In the genomic region with DNA sequence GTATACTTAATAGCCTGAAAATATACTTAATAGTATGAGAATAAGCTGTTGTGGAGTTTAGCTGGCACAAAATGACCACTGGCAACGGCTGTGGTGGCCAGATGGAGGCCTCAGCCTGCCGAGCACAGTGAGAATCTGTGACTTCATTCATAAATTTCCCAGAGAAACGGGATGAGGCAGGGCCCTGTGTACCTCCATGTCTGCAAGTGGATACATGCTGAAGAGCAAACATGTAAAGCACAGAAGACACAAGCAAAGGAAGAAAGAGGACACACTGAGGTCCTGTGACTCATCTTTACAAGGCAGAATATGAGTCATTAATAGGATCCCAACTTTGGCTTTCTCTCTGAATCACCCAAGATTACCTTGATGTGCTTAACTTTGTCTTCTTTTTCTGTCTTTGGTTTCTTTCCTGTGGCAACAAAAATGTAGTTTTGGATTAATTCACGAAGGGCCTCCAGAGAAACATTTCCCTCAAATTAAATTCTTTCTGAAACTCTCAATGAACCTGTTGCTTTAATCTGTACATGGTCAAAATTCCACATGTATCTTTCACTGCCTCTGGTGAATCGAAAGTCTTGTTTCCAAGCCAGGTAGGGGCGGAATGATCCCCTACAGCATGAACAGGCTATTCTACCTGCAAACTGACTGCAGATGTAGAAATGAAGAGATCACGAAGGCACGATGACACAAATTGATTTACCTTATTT, we compare ENCODE assay signal across 8 cellular contexts. TPM values are rescaled to one million over a fixed set of nuclear protein-coding genes. Genes with fewer than 3 reads are reported as not detected.
DNase-seq lines count a peak whose midpoint lies in the region; ATAC-seq and TF ChIP-seq lines count a peak whose summit lies in the region.

No MANE protein-coding gene starts in this region.

- H3K27ac Mint-ChIP-seq in GM23338: no peak overlapping the region

- peaks cover 10% of the 10 kb centered on the region for H3K9me3 Mint-ChIP-seq in GM23338

- H4K20me1 ChIP-seq in osteoblast (ENCODE audit: insufficient read depth, low read length) (peaks cover 6% of the 10 kb centered on the region), GM23338 (replicated peaks; ENCODE audit: insufficient read depth) (peaks cover 6% of the 10 kb centered on the region; the same call in 1 of the 2 replicates)

- peaks cover 14% of the 10 kb centered on the region for H3K4me1 Mint-ChIP-seq in GM23338

- in situ Hi-C loops in SK-MEL-5 (cut with HindIII; ENCODE audit: low pct_unique_long_range_greater_than_20kb, low sequenced_read_pairs): no loop called here

- H2AFZ ChIP-seq in osteoblast (ENCODE audit: low read length) (peak overlapping the region; percentile 50), GM23338 (no peak overlapping the region)

- DNase-seq in AG04449 (ENCODE audit: low read depth, low spot score) (peak; percentile 47), SK-MEL-5 (ENCODE audit: low read depth, low spot score) (peak; percentile 63), epithelial cell of proximal tubule (ENCODE audit: low read depth) (peak; percentile 33), osteoblast (ENCODE audit: insufficient read length, low spot score, missing footprints) (no peak), COR-L47 (lab: John Stamatoyannopoulos, UW) (no peak), GM23338 (ENCODE audit: low spot score) (no peak)

- H3K36me3 ChIP-seq in osteoblast (ENCODE audit: insufficient read depth, low read length) (peaks cover 40% of the 10 kb centered on the region), GM23338 (ENCODE audit: insufficient read depth) (peaks cover 27% of the 10 kb centered on the region)

- TF ChIP-seq CTCF in AG04449 (IDR thresholded peaks at IDR 0.05; ENCODE audit: insufficient read depth, low read length, missing control alignments): no peak
- TF ChIP-seq CTCF in epithelial cell of proximal tubule (conservative IDR thresholded peaks at IDR 0.05; ENCODE audit: low read depth, low read length): no peak
- no peak for TF ChIP-seq CTCF in osteoblast (IDR thresholded peaks at IDR 0.05; ENCODE audit: extremely low read depth, low read depth, low read length)
- no peak for TF ChIP-seq CTCF in GM23338 (conservative IDR thresholded peaks at IDR 0.05; ENCODE audit: low read depth in 2 of 2)

- CTCF ChIA-PET in AG04449 (lab: Yijun Ruan, JAX): no interaction called here

- peaks cover 19% of the 10 kb centered on the region for H3K4me1 ChIP-seq in osteoblast (ENCODE audit: insufficient read depth, low read length)
- H3K4me1 ChIP-seq in GM23338 (ENCODE audit: insufficient read depth): peaks cover 3% of the 10 kb centered on the region; the same call in 1 of the 2 replicates

- POLR2A ChIA-PET in AG04449 (lab: Yijun Ruan, JAX): no interaction called here

- peaks cover 1% of the 10 kb centered on the region for H3K27me3 Mint-ChIP-seq in GM23338 (ENCODE audit: insufficient read depth, low read depth, poor library complexity)

- H3K27ac ChIP-seq in osteoblast (ENCODE audit: low read depth, low read length): peak overlapping the region; percentile 82
- H3K27ac ChIP-seq in GM23338 (ENCODE audit: low read depth): no peak overlapping the region

- no peak overlapping the region for H3K4me3 Mint-ChIP-seq in GM23338

- H3K27me3 ChIP-seq in osteoblast (ENCODE audit: insufficient read depth, low read length) (no peaks in the 10 kb centered on the region), GM23338 (ENCODE audit: insufficient read depth) (no peaks in the 10 kb centered on the region)

- no peaks in the 10 kb centered on the region for H3K9me2 ChIP-seq in GM23338 (ENCODE audit: insufficient read depth)

- H3F3A ChIP-seq in GM23338 (replicated peaks; ENCODE audit: low read depth): no peaks in the 10 kb centered on the region

- H3K4me2 ChIP-seq in osteoblast (ENCODE audit: insufficient read depth, low read length) (peak overlapping the region; percentile 89), GM23338 (no peak overlapping the region)

- no peak overlapping the region for H3K4me3 ChIP-seq in AG04449 (ENCODE audit: low read depth, low read length)
- H3K4me3 ChIP-seq in epithelial cell of proximal tubule (ENCODE audit: low read depth, low read length): no peak overlapping the region
- no peak overlapping the region for H3K4me3 ChIP-seq in osteoblast (ENCODE audit: insufficient read depth, low read length)
- H3K4me3 ChIP-seq in GM23338: no peak overlapping the region

- peaks cover 40% of the 10 kb centered on the region for H3K36me3 Mint-ChIP-seq in GM23338 (ENCODE audit: low read depth)

- ATAC-seq in GM18861 (IDR thresholded peaks at IDR 0.05; ENCODE audit: unreplicated experiment) (peak; percentile 63), HG03103 (IDR thresholded peaks at IDR 0.05; ENCODE audit: low read depth, unreplicated experiment) (peak; percentile 52), GM23338 (no peak)

- peaks cover 24% of the 10 kb centered on the region for H3K79me2 ChIP-seq in osteoblast (ENCODE audit: insufficient read depth, low read length)
- H3K79me2 ChIP-seq in GM23338 (replicated peaks; ENCODE audit: insufficient read depth): peaks cover 19% of the 10 kb centered on the region

- no peaks in the 10 kb centered on the region for H3K9me3 ChIP-seq in osteoblast (ENCODE audit: low read depth, low read length)

TF ChIP-seq in GM23338, 12 proteins besides CTCF, POLR2A, EP300 and RAD21 (continues in another document):
- TF ChIP-seq CREB1 (CRISPR knock-in tag; IDR thresholded peaks at IDR 0.05; ENCODE audit: low read depth) (no peak), ZNF331 (CRISPR knock-in tag; IDR thresholded peaks at IDR 0.05; ENCODE audit: low read depth) (no peak), ZNF114 (CRISPR knock-in tag; IDR thresholded peaks at IDR 0.05) (no peak), NANOG (IDR thresholded peaks at IDR 0.05; ENCODE audit: borderline replicate concordance) (no peak), JUNB (IDR thresholded peaks at IDR 0.05; ENCODE audit: unreplicated experiment) (no peak), STAT1 (IDR thresholded peaks at IDR 0.05; ENCODE audit: unreplicated experiment) (no peak), EZH2 (IDR thresholded peaks at IDR 0.05; ENCODE audit: low read depth, unreplicated experiment) (no peak)
- TF ChIP-seq, protein P1, sequence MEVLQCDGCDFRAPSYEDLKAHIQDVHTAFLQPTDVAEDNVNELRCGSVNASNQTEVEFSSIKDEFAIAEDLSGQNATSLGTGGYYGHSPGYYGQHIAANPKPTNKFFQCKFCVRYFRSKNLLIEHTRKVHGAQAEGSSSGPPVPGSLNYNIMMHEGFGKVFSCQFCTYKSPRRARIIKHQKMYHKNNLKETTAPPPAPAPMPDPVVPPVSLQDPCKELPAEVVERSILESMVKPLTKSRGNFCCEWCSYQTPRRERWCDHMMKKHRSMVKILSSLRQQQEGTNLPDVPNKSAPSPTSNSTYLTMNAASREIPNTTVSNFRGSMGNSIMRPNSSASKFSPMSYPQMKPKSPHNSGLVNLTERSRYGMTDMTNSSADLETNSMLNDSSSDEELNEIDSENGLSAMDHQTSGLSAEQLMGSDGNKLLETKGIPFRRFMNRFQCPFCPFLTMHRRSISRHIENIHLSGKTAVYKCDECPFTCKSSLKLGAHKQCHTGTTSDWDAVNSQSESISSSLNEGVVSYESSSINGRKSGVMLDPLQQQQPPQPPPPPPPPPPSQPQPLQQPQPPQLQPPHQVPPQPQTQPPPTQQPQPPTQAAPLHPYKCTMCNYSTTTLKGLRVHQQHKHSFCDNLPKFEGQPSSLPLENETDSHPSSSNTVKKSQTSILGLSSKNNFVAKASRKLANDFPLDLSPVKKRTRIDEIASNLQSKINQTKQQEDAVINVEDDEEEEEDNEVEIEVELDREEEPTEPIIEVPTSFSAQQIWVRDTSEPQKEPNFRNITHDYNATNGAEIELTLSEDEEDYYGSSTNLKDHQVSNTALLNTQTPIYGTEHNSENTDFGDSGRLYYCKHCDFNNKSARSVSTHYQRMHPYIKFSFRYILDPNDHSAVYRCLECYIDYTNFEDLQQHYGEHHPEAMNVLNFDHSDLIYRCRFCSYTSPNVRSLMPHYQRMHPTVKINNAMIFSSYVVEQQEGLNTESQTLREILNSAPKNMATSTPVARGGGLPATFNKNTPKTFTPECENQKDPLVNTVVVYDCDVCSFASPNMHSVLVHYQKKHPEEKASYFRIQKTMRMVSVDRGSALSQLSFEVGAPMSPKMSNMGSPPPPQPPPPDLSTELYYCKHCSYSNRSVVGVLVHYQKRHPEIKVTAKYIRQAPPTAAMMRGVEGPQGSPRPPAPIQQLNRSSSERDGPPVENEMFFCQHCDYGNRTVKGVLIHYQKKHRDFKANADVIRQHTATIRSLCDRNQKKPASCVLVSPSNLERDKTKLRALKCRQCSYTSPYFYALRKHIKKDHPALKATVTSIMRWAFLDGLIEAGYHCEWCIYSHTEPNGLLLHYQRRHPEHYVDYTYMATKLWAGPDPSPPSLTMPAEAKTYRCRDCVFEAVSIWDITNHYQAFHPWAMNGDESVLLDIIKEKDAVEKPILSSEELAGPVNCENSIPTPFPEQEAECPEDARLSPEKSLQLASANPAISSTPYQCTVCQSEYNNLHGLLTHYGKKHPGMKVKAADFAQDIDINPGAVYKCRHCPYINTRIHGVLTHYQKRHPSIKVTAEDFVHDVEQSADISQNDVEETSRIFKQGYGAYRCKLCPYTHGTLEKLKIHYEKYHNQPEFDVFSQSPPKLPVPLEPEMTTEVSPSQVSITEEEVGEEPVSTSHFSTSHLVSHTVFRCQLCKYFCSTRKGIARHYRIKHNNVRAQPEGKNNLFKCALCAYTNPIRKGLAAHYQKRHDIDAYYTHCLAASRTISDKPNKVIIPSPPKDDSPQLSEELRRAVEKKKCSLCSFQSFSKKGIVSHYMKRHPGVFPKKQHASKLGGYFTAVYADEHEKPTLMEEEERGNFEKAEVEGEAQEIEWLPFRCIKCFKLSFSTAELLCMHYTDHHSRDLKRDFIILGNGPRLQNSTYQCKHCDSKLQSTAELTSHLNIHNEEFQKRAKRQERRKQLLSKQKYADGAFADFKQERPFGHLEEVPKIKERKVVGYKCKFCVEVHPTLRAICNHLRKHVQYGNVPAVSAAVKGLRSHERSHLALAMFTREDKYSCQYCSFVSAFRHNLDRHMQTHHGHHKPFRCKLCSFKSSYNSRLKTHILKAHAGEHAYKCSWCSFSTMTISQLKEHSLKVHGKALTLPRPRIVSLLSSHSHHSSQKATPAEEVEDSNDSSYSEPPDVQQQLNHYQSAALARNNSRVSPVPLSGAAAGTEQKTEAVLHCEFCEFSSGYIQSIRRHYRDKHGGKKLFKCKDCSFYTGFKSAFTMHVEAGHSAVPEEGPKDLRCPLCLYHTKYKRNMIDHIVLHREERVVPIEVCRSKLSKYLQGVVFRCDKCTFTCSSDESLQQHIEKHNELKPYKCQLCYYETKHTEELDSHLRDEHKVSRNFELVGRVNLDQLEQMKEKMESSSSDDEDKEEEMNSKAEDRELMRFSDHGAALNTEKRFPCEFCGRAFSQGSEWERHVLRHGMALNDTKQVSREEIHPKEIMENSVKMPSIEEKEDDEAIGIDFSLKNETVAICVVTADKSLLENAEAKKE (CRISPR knock-in tag; IDR thresholded peaks at IDR 0.05): no peak

RNA-seq across cellular contexts. Expression of a gene that starts 56.4 kb away (rescaled TPM):
- total RNA-seq in SK-MEL-5 (2014; rRNA removed; shearing (Covaris generic)): 37.0 and 38.1 TPM in 2 replicates
- 40.4 and 45.1 TPM in 2 replicates for polyA plus RNA-seq in SK-MEL-5 (2015; cell fraction: cytosol; rRNA removed)
- 22.6 and 26.8 TPM in 2 replicates for polyA plus RNA-seq in SK-MEL-5 (2015; cell fraction: nucleus; rRNA removed)
- 19.5 and 22.5 TPM in 2 replicates for total RNA-seq in epithelial cell of proximal tubule
- 43.0 and 43.8 TPM in 2 replicates for total RNA-seq in osteoblast
- 14.1 and 14.7 TPM in 2 replicates for total RNA-seq in GM23338 (2014; rRNA removed; shearing (Covaris generic))
- 13.6 and 15.0 TPM in 2 replicates for polyA plus RNA-seq in GM23338 (2016; fragmentation: Nextera tagmentation; extraction: Ambion mirVana)

Comparison
In these comparisons a context has a peak if more than half of its experiments do, and no peak if none do; other contexts are left out.
1. DNase-seq: peak in AG04449 (single experiment), SK-MEL-5 (single experiment) and epithelial cell of proximal tubule (single experiment); none in osteoblast (single experiment), COR-L47 (single experiment) and GM23338 (single experiment).